Comparison of ENCODE assay signal across 21 cellular contexts in genomic region chr17:15181333-15181732, GRCh38.
"Had no signal": no experiment of that assay in that cellular context is flagged by ENCODE, and none has a peak within 500 bp of the region (broad histone marks: within the 10 kb centered on the region; RNA-seq: fewer than 3 reads in every experiment).

No MANE protein-coding gene starts in this region.

- H3K36me3 ChIP-seq: esophagus squamous epithelium, heart left ventricle, neutrophil, right lobe of liver, spleen, tibial artery had no signal

- H3K27ac ChIP-seq: esophagus squamous epithelium, heart left ventricle, neutrophil, psoas muscle, right lobe of liver, spleen, tibial artery had no signal

- H3K27me3 ChIP-seq: heart left ventricle, neutrophil, tibial artery had no signal

- DNase-seq: effector memory CD8-positive, alpha-beta T cell; esophagus squamous epithelium; heart left ventricle; hippocampal formation; left colon; left ventricle myocardium superior; mesenchymal stem cell; midbrain; naive B cell; psoas muscle; retina; right lobe of liver; spleen; stimulated activated CD4-positive, alpha-beta T cell treated with anti-CD3 and anti-CD28 coated beads, Interleukin-15, amount 100 ng/mL, for 24 hours; stimulated activated CD4-positive, alpha-beta T cell treated with anti-CD3 and anti-CD28 coated beads, Interleukin-1b, Interleukin-23, amount 100 ng/mL, for 48 hours; stimulated activated CD4-positive, alpha-beta T cell treated with anti-CD3 and anti-CD28 coated beads, Interleukin-4, amount 100 ng/mL, for 24 hours; tibial artery had no signal

- H3K4me1 ChIP-seq: esophagus squamous epithelium, right lobe of liver, spleen had no signal

- FAIRE-seq: frontal cortex had no signal

- H3K4me3 ChIP-seq: esophagus squamous epithelium, heart left ventricle, lung, psoas muscle, right lobe of liver, spleen, tibial artery had no signal

- H3K9me3 ChIP-seq: esophagus squamous epithelium, heart left ventricle, neutrophil, psoas muscle, right lobe of liver, spleen, tibial artery had no signal

- ATAC-seq: effector memory CD8-positive, alpha-beta T cell; heart left ventricle; left colon; left ventricle myocardium superior; psoas muscle; right lobe of liver; stimulated activated memory B cell treated with anti-CD40 and anti-IgM and Interleukin-4, amounts not matched to agents 10 μg/mL and 1 μg/mL and 100 μg/mL, for 72 hours had no signal
